11 cellular contexts compared by ENCODE assay signal in genomic region chr6:11712760-11713159, GRCh38.
A peak's percentile ranks its signal among the peaks of the same experiment; 100 is the strongest.
DNase-seq lines count a peak whose midpoint lies in the region; ATAC-seq and TF ChIP-seq lines count a peak whose summit lies in the region.
"Had no signal": no experiment of that assay in that cellular context is flagged by ENCODE, and none has a peak within 500 bp of the region (broad histone marks: within the 10 kb centered on the region; RNA-seq: fewer than 3 reads in every experiment).

No MANE protein-coding gene starts in this region.

- peaks cover 6 to 7% of the 10 kb centered on the region in 2 donors for H3K9me3 Mint-ChIP-seq in activated T-cell treated with anti-CD3 and anti-CD28 coated beads, Interleukin-2, amount 50 U/mL, for 72 hours

- intact Hi-C loops in Right ventricle myocardium inferior (cut with DNase I) (no loop called here), cardiac septum (cut with DNase I) (loop anchor here (5.0 kb wide), 1 partner anchor 100 kb away; no protein-coding TSS in a partner anchor), upper lobe of right lung (cut with DNase I) (no loop called here)

- peaks cover 13 to 32% of the 10 kb centered on the region in 2 donors for H3K36me3 Mint-ChIP-seq in activated T-cell treated with anti-CD3 and anti-CD28 coated beads, Interleukin-2, amount 50 U/mL, for 72 hours (ENCODE audit: insufficient read depth in 2 of 2)
- H3K36me3 Mint-ChIP-seq: mesothelial cell of epicardium had no signal

- H3K27ac Mint-ChIP-seq in activated T-cell treated with anti-CD3 and anti-CD28 coated beads, Interleukin-2, amount 50 U/mL, for 72 hours: peak overlapping the region; percentile 97
- H3K27ac Mint-ChIP-seq: mesothelial cell of epicardium had no signal

- no peaks in the 10 kb centered on the region for H3K27me3 Mint-ChIP-seq in activated T-cell treated with anti-CD3 and anti-CD28 coated beads, Interleukin-2, amount 50 U/mL, for 72 hours (ENCODE audit: low read depth)
- H3K27me3 Mint-ChIP-seq: IgD-negative memory B cell had no signal

- peaks cover 88% of the 10 kb centered on the region for H3K4me1 Mint-ChIP-seq in activated T-cell treated with anti-CD3 and anti-CD28 coated beads, Interleukin-2, amount 50 U/mL, for 72 hours (ENCODE audit: low read depth)

- no peak for DNase-seq in Right ventricle myocardium inferior (ENCODE audit: missing footprints)
- DNase-seq in cardiac septum (ENCODE audit: low spot score): no peak
- peak; percentile 61 to 63 for DNase-seq in activated T-cell treated with anti-CD3 and anti-CD28 coated beads, Interleukin-2, amount 50 U/mL, for 72 hours
- DNase-seq in right atrium auricular region (ENCODE audit: low spot score): peak; percentile 62
- no peak for DNase-seq in upper lobe of right lung
- DNase-seq in DMS53 treated with DMSO at 0.1 percent for 48 hours (lab: John Stamatoyannopoulos, UW; ENCODE audit: unreplicated experiment): no peak
- no peak for DNase-seq in HT-29 (ENCODE audit: low spot score)
- DNase-seq in NCI-H1694 (lab: John Stamatoyannopoulos, UW): no peak
- DNase-seq: C1 segment of cervical spinal cord had no signal

- H3K27me3 ChIP-seq in right atrium auricular region (no peaks in the 10 kb centered on the region), upper lobe of right lung (no peaks in the 10 kb centered on the region)

- H3K4me3 ChIP-seq in right atrium auricular region (no peak overlapping the region), upper lobe of right lung (no peak overlapping the region)

- H3K36me3 ChIP-seq in right atrium auricular region (no peaks in the 10 kb centered on the region), upper lobe of right lung (no peaks in the 10 kb centered on the region)

- TF ChIP-seq CTCF in right atrium auricular region (IDR thresholded peaks at IDR 0.05): no peak
- TF ChIP-seq CTCF in upper lobe of right lung (IDR thresholded peaks at IDR 0.05): no peak

- ATAC-seq in Right ventricle myocardium inferior: peak; percentile 70
- ATAC-seq in activated T-cell treated with anti-CD3 and anti-CD28 coated beads, Interleukin-2, amount 50 U/mL, for 72 hours (replicated peaks in 1 of 2): peak; percentile 21 to 29
- ATAC-seq in upper lobe of right lung: peak; percentile 61

- peak overlapping the region; percentile 82 to 94 for H3K4me3 Mint-ChIP-seq in activated T-cell treated with anti-CD3 and anti-CD28 coated beads, Interleukin-2, amount 50 U/mL, for 72 hours
- H3K4me3 Mint-ChIP-seq: mesothelial cell of epicardium had no signal

- no peaks in the 10 kb centered on the region for H3K9me3 ChIP-seq in right atrium auricular region
- H3K9me3 ChIP-seq in upper lobe of right lung: no peaks in the 10 kb centered on the region

- peak overlapping the region in 1 of 2 donors; percentile 4 for H3K27ac ChIP-seq in right atrium auricular region
- no peak overlapping the region for H3K27ac ChIP-seq in upper lobe of right lung

- H3K4me1 ChIP-seq in right atrium auricular region (peaks cover 0 to 23% of the 10 kb centered on the region in 2 donors), upper lobe of right lung (peaks cover 11% of the 10 kb centered on the region)

Comparison
In these comparisons a context has a peak if more than half of its experiments do, and no peak if none do; other contexts are left out.
1. DNase-seq: peak in activated T-cell treated with anti-CD3 and anti-CD28 coated beads, Interleukin-2, amount 50 U/mL, for 72 hours (2 of 2) and right atrium auricular region (single experiment); none in Right ventricle myocardium inferior (single experiment), cardiac septum (single experiment), upper lobe of right lung (single experiment), DMS53 treated with DMSO at 0.1 percent for 48 hours (single experiment), HT-29 (single experiment) and NCI-H1694 (single experiment).
2. Peak in every context shown above with its lines, with median percentiles within 50 percentile points of each other: ATAC-seq.